In the genomic region with DNA sequence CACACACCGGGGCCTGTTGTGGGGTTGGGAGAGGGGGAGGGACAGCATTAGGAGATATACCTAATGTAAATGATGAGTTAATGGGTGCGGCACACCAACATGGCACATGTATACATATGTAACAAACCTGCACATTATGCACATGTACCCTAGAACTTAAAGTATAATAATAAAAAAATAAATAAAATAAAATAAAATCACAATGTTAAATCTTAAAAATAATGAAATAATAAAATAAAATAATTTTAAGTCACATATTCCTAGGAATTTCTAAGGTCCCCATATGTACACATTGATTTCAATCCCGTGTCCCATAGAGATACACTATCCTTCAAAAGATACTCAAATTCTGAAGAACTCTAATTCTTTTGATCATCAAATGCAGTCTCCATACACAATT, we compare ENCODE assay signal across 4 cellular contexts. TPM values are rescaled to one million over a fixed set of nuclear protein-coding genes. Genes with fewer than 3 reads are reported as not detected.
"Had no signal": no experiment of that assay in that cellular context is flagged by ENCODE, and none has a peak within 500 bp of the region (broad histone marks: within the 10 kb centered on the region; RNA-seq: fewer than 3 reads in every experiment).

No MANE protein-coding gene starts in this region.

RNA-seq across cellular contexts. Expression of a gene that starts 59.0 kb away (rescaled TPM):
- total RNA-seq: left lobe of liver; mononuclear cell; myocyte; naive thymus-derived CD4-positive, alpha-beta T cell had no signal
